9 cellular contexts compared by ENCODE assay signal in the genomic region with DNA sequence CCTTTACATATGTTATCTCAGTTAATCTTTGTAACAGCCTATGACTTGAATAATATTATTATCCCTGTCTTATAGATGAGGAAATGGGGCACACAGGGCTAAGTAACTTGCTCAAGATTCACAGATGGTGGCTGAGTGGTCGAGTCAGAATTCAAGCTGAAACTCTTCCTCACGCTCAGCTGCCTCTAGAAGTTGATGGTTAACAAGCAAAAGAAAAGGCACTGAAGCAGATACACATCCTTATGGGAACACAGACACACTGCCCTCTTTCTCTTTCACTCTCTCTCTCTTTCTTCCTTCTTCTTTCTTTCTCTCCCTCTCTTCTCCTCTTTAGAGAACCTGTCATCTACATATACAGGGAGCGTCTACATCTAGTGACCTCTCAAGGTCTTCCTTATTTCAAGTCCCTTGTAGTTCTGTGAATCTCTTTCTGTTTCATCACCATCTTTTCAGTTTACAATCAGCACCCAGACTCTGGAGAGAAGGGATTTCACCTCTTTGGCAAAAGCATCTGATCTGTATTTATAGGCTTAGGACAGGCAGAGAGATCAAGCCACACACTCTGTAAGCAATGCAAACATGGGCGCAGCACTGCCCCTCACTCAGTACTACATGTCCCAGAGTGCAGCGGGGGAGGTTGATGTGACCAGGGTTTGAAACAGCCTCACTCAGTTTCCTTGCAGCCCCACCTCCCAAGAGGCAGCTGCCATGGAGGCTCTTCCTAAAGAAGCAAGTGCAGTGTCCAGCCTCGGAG.
A peak's percentile ranks its signal among the peaks of the same experiment; 100 is the strongest.
DNase-seq lines count a peak whose midpoint lies in the region; ATAC-seq and TF ChIP-seq lines count a peak whose summit lies in the region.
"Had no signal": no experiment of that assay in that cellular context is flagged by ENCODE, and none has a peak within 500 bp of the region (broad histone marks: within the 10 kb centered on the region; RNA-seq: fewer than 3 reads in every experiment).

No MANE protein-coding gene starts in this region.

- POLR2A ChIA-PET in A673 (lab: Charles Lee; ENCODE audit: low non-redundant PET): no interaction called here

- DNase-seq in stimulated activated naive CD8-positive, alpha-beta T cell treated with anti-CD3 and anti-CD28 coated beads, Interleukin-15, Interleukin-2, amounts not matched to agents 100 U/mL and 50 U/mL, for 24 hours: no peak
- DNase-seq in T-helper 17 cell (no peak), ovary (no peak), A673 (ENCODE audit: low spot score) (no peak), left ventricle myocardium superior (no peak), MM.1S (no peak)
- DNase-seq: left ventricle myocardium inferior had no signal

- no peaks in the 10 kb centered on the region for H3K27me3 Mint-ChIP-seq in stimulated activated naive CD8-positive, alpha-beta T cell treated with anti-CD3 and anti-CD28 coated beads, Interleukin-15, Interleukin-2, amounts not matched to agents 100 ng/mL and 50 ng/mL, for 24 hours
- H3K27me3 Mint-ChIP-seq in T-helper 17 cell: no peaks in the 10 kb centered on the region

- H3K79me2 ChIP-seq in MM.1S (ENCODE audit: low read length): no peaks in the 10 kb centered on the region

- no peaks in the 10 kb centered on the region for H3K9me2 ChIP-seq in MM.1S (replicated peaks; ENCODE audit: insufficient read depth, low read length)

- H2AFZ ChIP-seq in MM.1S (ENCODE audit: low read length): no peak overlapping the region

- H3K4me1 Mint-ChIP-seq in stimulated activated naive CD8-positive, alpha-beta T cell treated with anti-CD3 and anti-CD28 coated beads, Interleukin-15, Interleukin-2, amounts not matched to agents 100 ng/mL and 50 ng/mL, for 24 hours (ENCODE audit: low read depth): peaks cover 3% of the 10 kb centered on the region
- peaks cover 39% of the 10 kb centered on the region for H3K4me1 Mint-ChIP-seq in T-helper 17 cell

- no peaks in the 10 kb centered on the region for H3F3A ChIP-seq in MM.1S (ENCODE audit: insufficient read depth, low read length)

- H3K9me3 ChIP-seq in T-helper 17 cell (ENCODE audit: control insufficient read depth, low read length, poor library complexity, severe bottlenecking) (no peaks in the 10 kb centered on the region), ovary (no peaks in the 10 kb centered on the region), A673 (ENCODE audit: low read depth, low read length, poor library complexity, severe bottlenecking) (no peaks in the 10 kb centered on the region), MM.1S (replicated peaks; ENCODE audit: insufficient read depth, low read length) (no peaks in the 10 kb centered on the region)
- H3K9me3 ChIP-seq: left ventricle myocardium inferior had no signal

- H3K4me1 ChIP-seq in ovary (ENCODE audit: insufficient read depth) (no peaks in the 10 kb centered on the region), A673 (ENCODE audit: insufficient read depth, low read length, poor library complexity, severe bottlenecking) (peaks cover 3% of the 10 kb centered on the region), MM.1S (ENCODE audit: low read length) (no peaks in the 10 kb centered on the region)

- H3K27ac ChIP-seq in ovary (no peak overlapping the region), A673 (ENCODE audit: low read depth, low read length, poor library complexity, severe bottlenecking) (no peak overlapping the region), MM.1S (ENCODE audit: low read length) (no peak overlapping the region)
- H3K27ac ChIP-seq: left ventricle myocardium inferior had no signal

- TF ChIP-seq CTCF in ovary (IDR thresholded peaks at IDR 0.05) (no peak), A673 (conservative IDR thresholded peaks at IDR 0.05; ENCODE audit: low read depth, low read length) (no peak), MM.1S (IDR thresholded peaks at IDR 0.05; ENCODE audit: low read length) (no peak)

- H3K4me3 ChIP-seq in ovary (no peak overlapping the region), A673 (ENCODE audit: low read depth, low read length, poor library complexity, severe bottlenecking) (no peak overlapping the region), MM.1S (ENCODE audit: low read length) (no peak overlapping the region)
- H3K4me3 ChIP-seq: left ventricle myocardium inferior had no signal

- no peak overlapping the region for H3K4me2 ChIP-seq in MM.1S (ENCODE audit: low read depth, low read length)

- no peak overlapping the region for H3K9ac ChIP-seq in MM.1S (ENCODE audit: low read length)

- H4K20me1 ChIP-seq in MM.1S (ENCODE audit: insufficient read depth, low read length): no peaks in the 10 kb centered on the region

- H3K36me3 Mint-ChIP-seq in stimulated activated naive CD8-positive, alpha-beta T cell treated with anti-CD3 and anti-CD28 coated beads, Interleukin-15, Interleukin-2, amounts not matched to agents 100 ng/mL and 50 ng/mL, for 24 hours (ENCODE audit: low read depth): no peaks in the 10 kb centered on the region
- H3K36me3 Mint-ChIP-seq in T-helper 17 cell (ENCODE audit: low read depth): peaks cover 3% of the 10 kb centered on the region

- TF ChIP-seq EP300 in ovary (IDR thresholded peaks at IDR 0.05): no peak

- no peaks in the 10 kb centered on the region for H3K27me3 ChIP-seq in ovary
- H3K27me3 ChIP-seq in A673 (replicated peaks; ENCODE audit: insufficient read depth, low read depth, low read length, poor library complexity): no peaks in the 10 kb centered on the region
- H3K27me3 ChIP-seq in MM.1S (replicated peaks; ENCODE audit: insufficient read depth, low read length): no peaks in the 10 kb centered on the region

- no peak for ATAC-seq in stimulated activated naive CD8-positive, alpha-beta T cell treated with anti-CD3 and anti-CD28 coated beads, Interleukin-15, Interleukin-2, amounts not matched to agents 100 U/mL and 50 U/mL, for 24 hours
- ATAC-seq in HG02938 (IDR thresholded peaks at IDR 0.05; ENCODE audit: unreplicated experiment) (peak; percentile 85), T-helper 17 cell (no peak), left ventricle myocardium superior (no peak)

- H3K4me3 Mint-ChIP-seq in stimulated activated naive CD8-positive, alpha-beta T cell treated with anti-CD3 and anti-CD28 coated beads, Interleukin-15, Interleukin-2, amounts not matched to agents 100 ng/mL and 50 ng/mL, for 24 hours: no peak overlapping the region
- no peak overlapping the region for H3K4me3 Mint-ChIP-seq in T-helper 17 cell

- 75 to 76% (median 76%) methylated on average over 6 of the region's 6 CpGs for WGBS in ovary, 3 donors

- CTCF ChIA-PET in A673 (lab: Charles Lee): no interaction called here

- intact Hi-C loops in ovary (cut with DNase I): no loop called here
- intact Hi-C loops in A673 (cut with micrococcal nuclease; ENCODE audit: unreplicated experiment): no loop called here
- intact Hi-C loops in left ventricle myocardium superior (cut with micrococcal nuclease): no loop called here

- no peaks in the 10 kb centered on the region for H3K9me3 Mint-ChIP-seq in stimulated activated naive CD8-positive, alpha-beta T cell treated with anti-CD3 and anti-CD28 coated beads, Interleukin-15, Interleukin-2, amounts not matched to agents 100 ng/mL and 50 ng/mL, for 24 hours

- H3K36me3 ChIP-seq in ovary: no peaks in the 10 kb centered on the region
- H3K36me3 ChIP-seq in A673 (ENCODE audit: insufficient read depth, low read length, poor library complexity, severe bottlenecking): no peaks in the 10 kb centered on the region
- no peaks in the 10 kb centered on the region for H3K36me3 ChIP-seq in MM.1S (replicated peaks; ENCODE audit: insufficient read depth, low read length)
- H3K36me3 ChIP-seq: left ventricle myocardium inferior had no signal

- peak overlapping the region; percentile 17 for H3K27ac Mint-ChIP-seq in stimulated activated naive CD8-positive, alpha-beta T cell treated with anti-CD3 and anti-CD28 coated beads, Interleukin-15, Interleukin-2, amounts not matched to agents 100 ng/mL and 50 ng/mL, for 24 hours
- peak overlapping the region; percentile 78 for H3K27ac Mint-ChIP-seq in T-helper 17 cell

- no TSS peak for BruUV-seq in A673 (replicated peaks; lab: Mats Ljungman, UMichigan)

- no peak for TF ChIP-seq POLR2A in ovary (IDR thresholded peaks at IDR 0.05)
